ENCODE assay signal across 1 cellular context in genomic region chr12:122813310-122813713, GRCh38.
TF ChIP-seq lines count a peak whose summit lies in the region.

No MANE protein-coding gene starts in this region.

TF ChIP-seq in GM12878, 131 proteins besides CTCF, POLR2A, EP300 and RAD21:
- TF ChIP-seq RFX5 (IDR thresholded peaks at IDR 0.05; ENCODE audit: low read depth, low read length) (no peak), IKZF2 (IDR thresholded peaks at IDR 0.05) (peak in 1 of 2 experiments; percentile 50; a peak in 2 of 4 replicates), MTA2 (IDR thresholded peaks at IDR 0.05; ENCODE audit: low read depth) (peak; percentile 55; the same call in 1 of the 2 replicates), EED (IDR thresholded peaks at IDR 0.05; ENCODE audit: low read depth) (peak; percentile 48; the same call in 1 of the 2 replicates), MEF2B (IDR thresholded peaks at IDR 0.05; ENCODE audit: partially characterized antibody, poor library complexity, severe bottlenecking) (peak; percentile 80), RAD51 (IDR thresholded peaks at IDR 0.05) (no peak), MXI1 (IDR thresholded peaks at IDR 0.05; ENCODE audit: low read depth, low read length) (0 out of 2 replicates have a peak, but pooled peaks have one; percentile 18), RB1 (IDR thresholded peaks at IDR 0.05; ENCODE audit: borderline replicate concordance) (no peak), IKZF1 (conservative IDR thresholded peaks at IDR 0.05) (peak; percentile 56)
